Comparison of ENCODE assay signal across 8 cellular contexts in genomic region chr13:102596147-102597028, GRCh38. TPM values are rescaled to one million over a fixed set of nuclear protein-coding genes. Genes with fewer than 3 reads are reported as not detected.
A peak's percentile ranks its signal among the peaks of the same experiment; 100 is the strongest.
DNase-seq lines count a peak whose midpoint lies in the region; TF ChIP-seq lines count a peak whose summit lies in the region.

Gene TPP2, plus strand, starts transcription at chr13:102596986. Its CDS starts 53 bp downstream, at chr13:102597039.

- H3K36me3 ChIP-seq in neuron (ENCODE audit: insufficient read depth, low read length) (no peaks in the 10 kb centered on the region), subcutaneous abdominal adipose tissue (ENCODE audit: control insufficient read depth in 5 of 5, insufficient read depth in 5 of 5, low read length in 5 of 5) (no peaks in the 10 kb centered on the region)

- peak within 1 kb of the TSS; percentile 84 to 99 (median 97) for H3K9ac ChIP-seq in subcutaneous abdominal adipose tissue (ENCODE audit: low read length in 5 of 5)

- CTCF ChIA-PET in HEK293T (lab: Yijun Ruan, JAX) = interaction anchor here (2.1 kb wide), 1 partner anchor 128 kb away, joined by 6 read pairs; no protein-coding TSS in a partner anchor

- peak within 1 kb of the TSS; percentile 85 for H3K4me3 ChIP-seq in neuron (ENCODE audit: low read length)
- H3K4me3 ChIP-seq in subcutaneous abdominal adipose tissue (ENCODE audit: low read depth in 1 of 5, low read length in 5 of 5) = peak within 1 kb of the TSS; percentile 78 to 97 (median 93)

- no peaks in the 10 kb centered on the region for H3K9me3 ChIP-seq in neuron (ENCODE audit: low read length)
- H3K9me3 ChIP-seq in subcutaneous abdominal adipose tissue (ENCODE audit: control insufficient read depth in 5 of 5, low read length in 5 of 5) = no peaks in the 10 kb centered on the region

- peak; percentile 99 for DNase-seq in GF-D8 (lab: John Stamatoyannopoulos, UW)
- DNase-seq in HEK293T (ENCODE audit: extremely low spot score) = peak; percentile 88
- peak; percentile 98 for DNase-seq in MV-4-11 (lab: John Stamatoyannopoulos, UW)
- peak; percentile 98 for DNase-seq in SK-MEL-5 (ENCODE audit: low read depth, low spot score)
- DNase-seq in activated naive CD4-positive, alpha-beta T cell treated with Interleukin-2 at 50 U/mL for 16 hours = peak; percentile 98
- peak; percentile 97 for DNase-seq in foreskin melanocyte

- H2AFZ ChIP-seq in neuron (ENCODE audit: low read depth, low read length) = peak within 1 kb of the TSS; percentile 62

- POLR2A ChIA-PET in HEK293T (lab: Yijun Ruan, JAX) = interaction anchor here (0.6 to 1.7 kb wide), 13 partner anchors 9 to 250 kb away, joined by 3 to 15 read pairs (median 4); partner anchors contain the start of genes ERCC5 and TEX30

- peaks cover 38% of the 10 kb centered on the region for H3K4me1 ChIP-seq in neuron (ENCODE audit: insufficient read depth, low read length)
- peaks cover 5 to 56% (median 41%) of the 10 kb centered on the region in 5 donors for H3K4me1 ChIP-seq in subcutaneous abdominal adipose tissue (ENCODE audit: control insufficient read depth in 5 of 5, insufficient read depth in 5 of 5, low read length in 5 of 5)

- in situ Hi-C loops in SK-MEL-5 (cut with HindIII; ENCODE audit: low pct_unique_long_range_greater_than_20kb, low sequenced_read_pairs) = no loop called here

- H3K27ac ChIP-seq in subcutaneous abdominal adipose tissue (ENCODE audit: low read depth, low read length) = peak within 1 kb of the TSS; percentile 99

- H3K27me3 ChIP-seq in neuron (ENCODE audit: insufficient read depth, low read length) (no peaks in the 10 kb centered on the region), subcutaneous abdominal adipose tissue (ENCODE audit: control insufficient read depth in 5 of 5, insufficient read depth in 4 of 5, low read length in 5 of 5) (no peaks in the 10 kb centered on the region)

TF ChIP-seq in HEK293T, 16 proteins besides CTCF, POLR2A, EP300 and RAD21:
- TF ChIP-seq ELF4 (IDR thresholded peaks at IDR 0.05) (peak; percentile 36; the same call in 1 of the 2 replicates), FOXM1 (IDR thresholded peaks at IDR 0.05; ENCODE audit: borderline replicate concordance) (no peak), L3MBTL2 (conservative IDR thresholded peaks at IDR 0.05) (peak; percentile 39), LEF1 (IDR thresholded peaks at IDR 0.05; ENCODE audit: borderline replicate concordance) (no peak)

RNA-seq across cellular contexts. Expression of gene TPP2, which starts in this region (rescaled TPM):
- 48.7 and 53.0 TPM in 2 replicates for total RNA-seq in SK-MEL-5 (2014; rRNA removed; shearing (Covaris generic))
- polyA plus RNA-seq in SK-MEL-5 (2015; cell fraction: cytosol; rRNA removed) = 34.3 and 41.1 TPM in 2 replicates
- 224 and 231 TPM in 2 replicates for polyA plus RNA-seq in SK-MEL-5 (2015; cell fraction: nucleus; rRNA removed)

Comparison
In these comparisons a context has a peak if more than half of its experiments do, and no peak if none do; other contexts are left out.
1. Peak in every context shown above with its lines: DNase-seq, H3K4me3 ChIP-seq and H3K27ac ChIP-seq.